22 cellular contexts compared by ENCODE assay signal in the genomic region with DNA sequence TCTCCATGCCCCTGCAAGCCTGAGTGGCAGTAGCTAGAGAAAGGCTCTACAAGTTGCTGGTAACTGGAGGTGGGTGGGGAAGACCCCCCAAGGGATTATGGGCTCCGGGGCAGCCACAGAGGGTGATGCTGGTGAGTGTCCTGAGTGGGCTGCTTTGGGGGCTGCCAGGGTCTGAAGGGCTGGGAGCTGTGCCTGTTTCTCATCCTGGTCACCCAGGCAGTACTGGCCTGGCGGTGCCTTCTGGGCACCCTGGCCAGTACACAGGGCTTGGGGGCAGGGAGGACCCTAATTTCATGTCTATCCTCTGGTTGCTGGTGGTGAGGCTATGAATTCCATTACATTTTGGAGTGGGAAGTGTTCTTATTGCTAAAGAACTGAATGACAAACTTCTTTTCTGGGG. TPM values are rescaled to one million over a fixed set of nuclear protein-coding genes. Genes with fewer than 3 reads are reported as not detected.
"Had no signal": no experiment of that assay in that cellular context is flagged by ENCODE, and none has a peak within 500 bp of the region (broad histone marks: within the 10 kb centered on the region; RNA-seq: fewer than 3 reads in every experiment).

No MANE protein-coding gene starts in this region.

- DNase-seq: colonic mucosa; effector CD8-positive, alpha-beta T cell; effector memory CD8-positive, alpha-beta T cell; endodermal cell; erythroblast; esophagus squamous epithelium; foreskin melanocyte; gastrocnemius medialis; glutamatergic neuron; heart right ventricle; hippocampal formation; left cardiac atrium; left lung; left ventricle myocardium superior; lower lobe of right lung; mucosa of descending colon; naive B cell had no signal

- H3K4me1 ChIP-seq: colonic mucosa, gastrocnemius medialis, heart right ventricle, left lung, lower lobe of right lung had no signal

- H3K27me3 ChIP-seq: colonic mucosa, esophagus squamous epithelium, gastrocnemius medialis, heart right ventricle, left lung had no signal

- H3K4me3 ChIP-seq: colonic mucosa, esophagus squamous epithelium, gastrocnemius medialis, heart right ventricle, left lung, lower lobe of right lung, mucosa of descending colon had no signal

- H3K9me3 ChIP-seq: colonic mucosa, esophagus squamous epithelium, gastrocnemius medialis, heart right ventricle, left lung, lower lobe of right lung, mucosa of descending colon had no signal

- FAIRE-seq: endometrium, islet of Langerhans, keratinocyte had no signal

- ATAC-seq: effector memory CD8-positive, alpha-beta T cell; gastrocnemius medialis; heart right ventricle; left ventricle myocardium superior; mucosa of descending colon had no signal

- H3K27ac ChIP-seq: colonic mucosa, epithelial cell of prostate, gastrocnemius medialis, heart right ventricle, left lung, lower lobe of right lung had no signal

RNA-seq across cellular contexts. Expression of gene GATM, which starts 46.1 kb away (rescaled TPM):
- total RNA-seq: glomerular endothelial cell had no signal
